ENCODE assay signal across 8 cellular contexts in the genomic region with DNA sequence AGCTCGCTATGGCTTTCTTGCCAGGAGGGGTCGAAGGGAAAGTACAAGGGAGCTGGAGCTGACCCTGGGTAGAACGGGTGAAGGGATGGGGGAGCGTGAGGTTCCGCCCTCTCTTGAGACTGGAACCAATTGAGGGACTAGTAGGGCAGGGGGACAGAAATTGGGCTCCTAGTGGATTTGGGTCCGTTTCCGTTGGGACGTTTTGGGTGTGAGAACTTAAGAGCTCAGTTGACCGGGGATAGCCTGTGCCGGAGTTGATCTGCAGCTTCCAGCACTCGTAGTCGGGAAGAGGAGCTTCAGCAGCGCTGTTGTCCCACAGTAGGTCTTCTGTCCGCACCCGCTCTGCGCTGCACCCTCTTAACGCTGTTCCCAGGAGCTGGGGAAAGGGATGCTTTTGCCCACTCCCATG. TPM values are rescaled to one million over a fixed set of nuclear protein-coding genes. Genes with fewer than 3 reads are reported as not detected.
DNase-seq lines count a peak whose midpoint lies in the region; ATAC-seq, FAIRE-seq and TF ChIP-seq lines count a peak whose summit lies in the region.

No MANE protein-coding gene starts in this region.

- no peaks in the 10 kb centered on the region for H3K27me3 ChIP-seq in naive thymus-derived CD4-positive, alpha-beta T cell (ENCODE audit: control insufficient read depth in 2 of 2, insufficient read depth in 2 of 2, low read length in 2 of 2)

- DNase-seq in activated CD4-positive, CD25-positive, alpha-beta regulatory T cell (lab: John Stamatoyannopoulos, UW): no peak
- DNase-seq in HTR-8/SVneo (ENCODE audit: insufficient read length, low spot score) (peak; percentile 51), fibroblast of mammary gland (ENCODE audit: low read depth) (peak; percentile 31), NCI-H446 (lab: John Stamatoyannopoulos, UW) (no peak)
- DNase-seq in activated CD4-positive, alpha-beta T cell treated with anti-CD3 and anti-CD28 coated beads, Interleukin-2, amount 50 U/mL, for 48 hours: peak; percentile 22 to 50
- DNase-seq in naive thymus-derived CD4-positive, alpha-beta T cell: peak in 1 of 9 donors; percentile 13

- peaks cover 0 to 3% (median 0%) of the 10 kb centered on the region in 11 donors for H3K9me3 Mint-ChIP-seq in naive thymus-derived CD4-positive, alpha-beta T cell

- ATAC-seq in activated CD4-positive, CD25-positive, alpha-beta regulatory T cell treated with anti-CD3 and anti-CD28 coated beads, Interleukin-2, amount 50 U/mL, for 24 hours: peak; percentile 14 to 26
- peak; percentile 29 for ATAC-seq in naive thymus-derived CD4-positive, alpha-beta T cell
- no peak for ATAC-seq in GM21737 (IDR thresholded peaks at IDR 0.05; ENCODE audit: unreplicated experiment)

- H3K4me1 Mint-ChIP-seq in naive thymus-derived CD4-positive, alpha-beta T cell: peaks cover 31 to 62% (median 54%) of the 10 kb centered on the region in 7 donors

- peak overlapping the region; percentile 95 to 100 (median 96) for H3K4me3 Mint-ChIP-seq in naive thymus-derived CD4-positive, alpha-beta T cell

- CTCF ChIA-PET in naive thymus-derived CD4-positive, alpha-beta T cell (lab: Charles Lee): interaction anchor here (0.8 to 3.3 kb wide), 9 partner anchors 12 to 109 kb away, joined by 3 to 22 read pairs (median 4); a partner anchor contains a TSS

- intact Hi-C loops in naive thymus-derived CD4-positive, alpha-beta T cell (cut with micrococcal nuclease): loop anchor here (1.0 to 10.0 kb wide), 12 partner anchors 10 to 502 kb away; a partner anchor contains a TSS

- POLR2A ChIA-PET in naive thymus-derived CD4-positive, alpha-beta T cell (lab: Charles Lee): interaction anchor here (0.5 to 4.9 kb wide), 17 partner anchors 10 to 849 kb away, joined by 3 to 74 read pairs (median 3); a partner anchor contains a TSS

- H3K9me3 ChIP-seq in naive thymus-derived CD4-positive, alpha-beta T cell (ENCODE audit: control insufficient read depth in 2 of 3, low read length in 3 of 3): no peaks in the 10 kb centered on the region

- H3K4me1 ChIP-seq in naive thymus-derived CD4-positive, alpha-beta T cell (ENCODE audit: control insufficient read depth in 2 of 2, insufficient read depth in 2 of 2, low read length in 2 of 2): peaks cover 20 to 28% of the 10 kb centered on the region in 2 donors

- no peak for TF ChIP-seq CTCF in fibroblast of mammary gland (conservative IDR thresholded peaks at IDR 0.05; ENCODE audit: control insufficient read depth, insufficient read depth, low read depth, low read length)

- H3K4me3 ChIP-seq in fibroblast of mammary gland (ENCODE audit: control insufficient read depth, low read depth, low read length): peak overlapping the region; percentile 97
- H3K4me3 ChIP-seq in naive thymus-derived CD4-positive, alpha-beta T cell (ENCODE audit: low read length): peak overlapping the region; percentile 66

- H3K27ac ChIP-seq in naive thymus-derived CD4-positive, alpha-beta T cell (ENCODE audit: low read depth, low read length): peak overlapping the region; percentile 88

- peaks cover 0 to 25% (median 0%) of the 10 kb centered on the region in 3 experiments for H3K36me3 ChIP-seq in naive thymus-derived CD4-positive, alpha-beta T cell (ENCODE audit: control insufficient read depth in 2 of 3, insufficient read depth in 3 of 3, low read length in 3 of 3)

- peak overlapping the region; percentile 82 to 99 (median 96) for H3K27ac Mint-ChIP-seq in naive thymus-derived CD4-positive, alpha-beta T cell

- peaks cover 0 to 24% (median 11%) of the 10 kb centered on the region in 5 donors for H3K36me3 Mint-ChIP-seq in naive thymus-derived CD4-positive, alpha-beta T cell

- no peak for FAIRE-seq in HTR-8/SVneo (lab: Jason Lieb, UNC)

- no peaks in the 10 kb centered on the region for H3K27me3 Mint-ChIP-seq in naive thymus-derived CD4-positive, alpha-beta T cell

RNA-seq across cellular contexts. Expression of a gene that starts 0.5 kb away (rescaled TPM):
- 10 to 100 TPM; 29.0 to 50.5 (median 33.6) TPM for total RNA-seq in naive thymus-derived CD4-positive, alpha-beta T cell
- 10 to 100 TPM; 10.4 to 16.7 TPM for polyA plus RNA-seq in naive thymus-derived CD4-positive, alpha-beta T cell

RNA-seq across cellular contexts. Expression of a gene that starts 0.7 kb away (rescaled TPM):
- total RNA-seq in naive thymus-derived CD4-positive, alpha-beta T cell: 100 to 1,000 TPM in 3 of 5 experiments, 10 to 100 TPM in 2; 71.4 to 216 (median 103) TPM
- 100 to 1,000 TPM; 227 to 235 TPM for polyA plus RNA-seq in naive thymus-derived CD4-positive, alpha-beta T cell

RNA-seq across cellular contexts. Expression of a gene that starts 2.8 kb away (rescaled TPM):
- total RNA-seq in naive thymus-derived CD4-positive, alpha-beta T cell: 10 to 100 TPM in 4 of 5 experiments, 1 to 10 TPM in 1; 9.4 to 18.0 (median 17.5) TPM
- under 1 TPM; 0.10 to 0.25 TPM for polyA plus RNA-seq in naive thymus-derived CD4-positive, alpha-beta T cell

RNA-seq across cellular contexts. Expression of a gene that starts 16.4 kb away (rescaled TPM):
- total RNA-seq in naive thymus-derived CD4-positive, alpha-beta T cell: 1 to 10 TPM; 2.6 to 8.2 (median 5.5) TPM
- polyA plus RNA-seq in naive thymus-derived CD4-positive, alpha-beta T cell: 1 to 10 TPM; 3.2 to 4.9 TPM

RNA-seq across cellular contexts. Expression of a gene that starts 43.9 kb away (rescaled TPM):
- total RNA-seq in naive thymus-derived CD4-positive, alpha-beta T cell: 100 to 1,000 TPM; 189 to 417 (median 359) TPM
- 10 to 100 TPM; 12.7 to 39.3 TPM for polyA plus RNA-seq in naive thymus-derived CD4-positive, alpha-beta T cell

Comparison
In these comparisons a context has a peak if more than half of its experiments do, and no peak if none do; other contexts are left out.
1. DNase-seq: peak in HTR-8/SVneo (single experiment), activated CD4-positive, alpha-beta T cell treated with anti-CD3 and anti-CD28 coated beads, Interleukin-2, amount 50 U/mL, for 48 hours (2 of 2) and fibroblast of mammary gland (single experiment); none in activated CD4-positive, CD25-positive, alpha-beta regulatory T cell (0 of 4) and NCI-H446 (0 of 2).